25 cellular contexts compared by ENCODE assay signal in genomic region chr2:205995260-205995659, GRCh38.
DNase-seq lines count a peak whose midpoint lies in the region; ATAC-seq and TF ChIP-seq lines count a peak whose summit lies in the region.
"Had no signal": no experiment of that assay in that cellular context is flagged by ENCODE, and none has a peak within 500 bp of the region (broad histone marks: within the 10 kb centered on the region; RNA-seq: fewer than 3 reads in every experiment).

No MANE protein-coding gene starts in this region.

- CTCF ChIA-PET in RWPE1 (lab: Yijun Ruan, JAX) = interaction anchor here (0.6 to 1.2 kb wide), 2 partner anchors 36 to 1741 kb away, joined by 3 read pairs; no protein-coding TSS in a partner anchor

- H3K4me3 Mint-ChIP-seq in chondrocyte (ENCODE audit: unreplicated experiment) = no peak overlapping the region
- H3K4me3 Mint-ChIP-seq: activated CD4-positive, alpha-beta memory T cell treated with anti-CD3 and anti-CD28 coated beads, Interleukin-2, amount 10 ng/mL, durations not matched to agents 7 days and 5 days; activated naive CD8-positive, alpha-beta T cell treated with anti-CD3 and anti-CD28 coated beads, Interleukin-2, amount 10 ng/mL, durations not matched to agents 7 days and 5 days; activated T-cell treated with anti-CD3 and anti-CD28 coated beads, Interleukin-2, amount 50 U/mL, for 4 hours; CD14-positive monocyte; T-helper 1 cell treated with Interleukin-12 subunit alpha and Interleukin-12 subunit beta and Interleukin-4 antibody, amounts not matched to agents 30 μg/mL and 1 μg/mL, for 36 hours had no signal

- peaks cover 6% of the 10 kb centered on the region for H3K36me3 Mint-ChIP-seq in chondrocyte (ENCODE audit: low read depth)

- DNase-seq in NCI-H2107 treated with DMSO at 0.1 percent for 48 hours (lab: John Stamatoyannopoulos, UW; ENCODE audit: unreplicated experiment) = peak; percentile 3
- DNase-seq in NCI-H2107 (lab: John Stamatoyannopoulos, UW) = no peak
- no peak for DNase-seq in LNCaP clone FGC (ENCODE audit: low read depth)
- no peak for DNase-seq in chondrocyte (ENCODE audit: low spot score)
- DNase-seq in retinal pigment epithelial cell (ENCODE audit: low read depth) = no peak
- no peak for DNase-seq in RWPE1 (ENCODE audit: low spot score)
- DNase-seq in AG08395 (ENCODE audit: low spot score) = no peak
- DNase-seq: activated CD4-positive, alpha-beta memory T cell treated with anti-CD3 and anti-CD28 coated beads, Interleukin-2, amount 10 ng/mL, durations not matched to agents 7 days and 5 days; activated naive CD8-positive, alpha-beta T cell treated with anti-CD3 and anti-CD28 coated beads, Interleukin-2, amount 10 ng/mL, durations not matched to agents 7 days and 5 days; activated T-cell treated with anti-CD3 and anti-CD28 coated beads, Interleukin-2, amount 50 U/mL, for 4 hours; DMS53; gastrocnemius medialis; HCEC 1CT; kidney glomerular epithelial cell; MM.1S; NCI-H1436 treated with DMSO at 0.1 percent for 48 hours; SHP77; stimulated activated CD4-positive, alpha-beta T cell treated with anti-CD3 and anti-CD28 coated beads, Interleukin-4, amount 100 ng/mL, for 1 hour; stomach; trophoblast cell had no signal

- no peak for ATAC-seq in HG03432 (IDR thresholded peaks at IDR 0.05; ENCODE audit: unreplicated experiment)
- ATAC-seq: activated T-cell treated with anti-CD3 and anti-CD28 coated beads, Interleukin-2, amount 50 U/mL, for 4 hours; gastrocnemius medialis had no signal

- no peaks in the 10 kb centered on the region for H3K27me3 Mint-ChIP-seq in chondrocyte (ENCODE audit: low read depth)
- H3K27me3 Mint-ChIP-seq: activated CD4-positive, alpha-beta memory T cell treated with anti-CD3 and anti-CD28 coated beads, Interleukin-2, amount 10 ng/mL, durations not matched to agents 7 days and 5 days; activated naive CD8-positive, alpha-beta T cell treated with anti-CD3 and anti-CD28 coated beads, Interleukin-2, amount 10 ng/mL, durations not matched to agents 7 days and 5 days had no signal

- H3K27ac ChIP-seq in RWPE1 = no peak overlapping the region
- H3K27ac ChIP-seq: epithelial cell of prostate, gastrocnemius medialis, skin epidermis, stomach had no signal

- H3K4me3 ChIP-seq in LNCaP clone FGC (ENCODE audit: low read depth, low read length) = no peak overlapping the region
- H3K4me3 ChIP-seq in retinal pigment epithelial cell (ENCODE audit: low read length) = no peak overlapping the region
- H3K4me3 ChIP-seq: gastrocnemius medialis, skin epidermis, stomach had no signal

- peak; percentile 33 for TF ChIP-seq CTCF in LNCaP clone FGC (IDR thresholded peaks at IDR 0.05; ENCODE audit: control insufficient read depth, extremely low read depth, insufficient read depth)
- TF ChIP-seq CTCF in chondrocyte (IDR thresholded peaks at IDR 0.05) = peak; percentile 62
- peak; percentile 31 for TF ChIP-seq CTCF in retinal pigment epithelial cell (conservative IDR thresholded peaks at IDR 0.05; ENCODE audit: low read depth, low read length)
- TF ChIP-seq CTCF in RWPE1 (conservative IDR thresholded peaks at IDR 0.05; ENCODE audit: low read depth) = no peak

- H3K9me3 Mint-ChIP-seq in chondrocyte (ENCODE audit: low read depth) = no peaks in the 10 kb centered on the region
- H3K9me3 Mint-ChIP-seq: activated CD4-positive, alpha-beta memory T cell treated with anti-CD3 and anti-CD28 coated beads, Interleukin-2, amount 10 ng/mL, durations not matched to agents 7 days and 5 days; activated naive CD8-positive, alpha-beta T cell treated with anti-CD3 and anti-CD28 coated beads, Interleukin-2, amount 10 ng/mL, durations not matched to agents 7 days and 5 days; activated T-cell treated with anti-CD3 and anti-CD28 coated beads, Interleukin-2, amount 50 U/mL, for 4 hours; CD14-positive monocyte; T-helper 1 cell treated with Interleukin-12 subunit alpha and Interleukin-12 subunit beta and Interleukin-4 antibody, amounts not matched to agents 30 μg/mL and 1 μg/mL, for 36 hours had no signal

- H3K4me1 Mint-ChIP-seq in chondrocyte (ENCODE audit: low read depth) = peaks cover 8% of the 10 kb centered on the region

- POLR2A ChIA-PET in RWPE1 (lab: Yijun Ruan, JAX; ENCODE audit: low non-redundant PET) = no interaction called here

- H3K27ac Mint-ChIP-seq in chondrocyte (ENCODE audit: unreplicated experiment) = no peak overlapping the region
- H3K27ac Mint-ChIP-seq: activated CD4-positive, alpha-beta memory T cell treated with anti-CD3 and anti-CD28 coated beads, Interleukin-2, amount 10 ng/mL, durations not matched to agents 7 days and 5 days; activated naive CD8-positive, alpha-beta T cell treated with anti-CD3 and anti-CD28 coated beads, Interleukin-2, amount 10 ng/mL, durations not matched to agents 7 days and 5 days; T-helper 1 cell treated with Interleukin-12 subunit alpha and Interleukin-12 subunit beta and Interleukin-4 antibody, amounts not matched to agents 30 μg/mL and 1 μg/mL, for 36 hours had no signal
